34 cellular contexts compared by ENCODE assay signal in genomic region chr19:362683-363082, GRCh38. TPM values are rescaled to one million over a fixed set of nuclear protein-coding genes. Genes with fewer than 3 reads are reported as not detected.
"Had no signal": no experiment of that assay in that cellular context is flagged by ENCODE, and none has a peak within 500 bp of the region (broad histone marks: within the 10 kb centered on the region; RNA-seq: fewer than 3 reads in every experiment).

No MANE protein-coding gene starts in this region.

- H3K27ac Mint-ChIP-seq: activated CD4-positive, alpha-beta memory T cell treated with anti-CD3 and anti-CD28 coated beads, Interleukin-2, amount 10 ng/mL, durations not matched to agents 7 days and 5 days; activated CD8-positive, alpha-beta memory T cell treated with anti-CD3 and anti-CD28 coated beads, Interleukin-2, amount 10 ng/mL, durations not matched to agents 7 days and 5 days; activated naive CD4-positive, alpha-beta T cell treated with anti-CD3 and anti-CD28 coated beads for 36 hours; activated naive CD4-positive, alpha-beta T cell treated with anti-CD3 and anti-CD28 coated beads, Interleukin-2, amount 50 U/mL, for 72 hours had no signal

- DNase-seq: activated CD4-positive, alpha-beta memory T cell treated with anti-CD3 and anti-CD28 coated beads, Interleukin-2, amount 10 ng/mL, durations not matched to agents 7 days and 5 days; activated CD4-positive, alpha-beta T cell treated with anti-CD3 and anti-CD28 coated beads for 1 hour; activated CD4-positive, alpha-beta T cell treated with anti-CD3 and anti-CD28 coated beads for 48 hours; activated CD4-positive, CD25-positive, alpha-beta regulatory T cell; activated CD8-positive, alpha-beta memory T cell treated with anti-CD3 and anti-CD28 coated beads for 24 hours; activated CD8-positive, alpha-beta memory T cell treated with anti-CD3 and anti-CD28 coated beads, Interleukin-2, amount 10 ng/mL, durations not matched to agents 7 days and 5 days; activated CD8-positive, alpha-beta memory T cell treated with anti-CD3 and anti-CD28 coated beads, Interleukin-2, amount 50 U/mL, for 48 hours; activated gamma-delta T cell treated with Interleukin-2 at 50 U/mL for 16 hours; activated naive CD4-positive, alpha-beta T cell treated with anti-CD3 and anti-CD28 coated beads for 36 hours; activated T-cell treated with anti-CD3 and anti-CD28 coated beads, Interleukin-2, amount 50 U/mL, for 48 hours; body of pancreas; NCI-H1092 treated with DMSO at 0.1 percent for 48 hours; NCI-H1417; NCI-H146; NCI-H187; NCI-H2029 treated with DMSO at 0.1 percent for 48 hours; NCI-H2107; NCI-H2171; NCI-H510A; NCI-H526; NCI-H748 treated with DMSO at 0.1 percent for 48 hours; NK-92 treated with Interleukin-12 subunit alpha and Interleukin-12 subunit beta, amount 100 ng/mL, for 24 hours; PC-3; SW 1271; T-helper 1 cell; T-helper 2 cell; T1000; WERI-Rb-1 had no signal

- H3K27me3 ChIP-seq: body of pancreas, breast epithelium had no signal

- H3K4me1 Mint-ChIP-seq: activated CD4-positive, alpha-beta memory T cell treated with anti-CD3 and anti-CD28 coated beads, Interleukin-2, amount 10 ng/mL, durations not matched to agents 7 days and 5 days; activated CD8-positive, alpha-beta memory T cell treated with anti-CD3 and anti-CD28 coated beads, Interleukin-2, amount 10 ng/mL, durations not matched to agents 7 days and 5 days had no signal

- H3K4me3 ChIP-seq: adrenal gland, body of pancreas, breast epithelium had no signal

- H3K36me3 Mint-ChIP-seq: activated CD8-positive, alpha-beta memory T cell treated with anti-CD3 and anti-CD28 coated beads, Interleukin-2, amount 10 ng/mL, durations not matched to agents 7 days and 5 days; activated naive CD4-positive, alpha-beta T cell treated with anti-CD3 and anti-CD28 coated beads, Interleukin-2, amount 50 U/mL, for 72 hours had no signal

- H3K27ac ChIP-seq: adrenal gland, body of pancreas, breast epithelium, RWPE1, WERI-Rb-1 had no signal

- H3K4me1 ChIP-seq: adrenal gland, body of pancreas, breast epithelium had no signal

- H3K27me3 Mint-ChIP-seq: activated CD4-positive, alpha-beta memory T cell treated with anti-CD3 and anti-CD28 coated beads, Interleukin-2, amount 10 ng/mL, durations not matched to agents 7 days and 5 days had no signal

- H3K36me3 ChIP-seq: adrenal gland, breast epithelium, WERI-Rb-1 had no signal

- H3K9me3 ChIP-seq: adrenal gland, body of pancreas, breast epithelium had no signal

- H3K4me3 Mint-ChIP-seq: activated CD4-positive, alpha-beta memory T cell treated with anti-CD3 and anti-CD28 coated beads, Interleukin-2, amount 10 ng/mL, durations not matched to agents 7 days and 5 days; activated CD8-positive, alpha-beta memory T cell treated with anti-CD3 and anti-CD28 coated beads, Interleukin-2, amount 10 ng/mL, durations not matched to agents 7 days and 5 days; activated naive CD4-positive, alpha-beta T cell treated with anti-CD3 and anti-CD28 coated beads for 36 hours had no signal

- ATAC-seq: activated CD8-positive, alpha-beta memory T cell treated with anti-CD3 and anti-CD28 coated beads, Interleukin-2, amount 10 ng/mL, durations not matched to agents 7 days and 5 days; activated naive CD4-positive, alpha-beta T cell treated with anti-CD3 and anti-CD28 coated beads, Interleukin-2, amount 50 U/mL, for 72 hours; body of pancreas; PC-3; Right ventricle myocardium inferior had no signal

- H3K9me3 Mint-ChIP-seq: activated CD4-positive, alpha-beta memory T cell treated with anti-CD3 and anti-CD28 coated beads, Interleukin-2, amount 10 ng/mL, durations not matched to agents 7 days and 5 days; activated naive CD4-positive, alpha-beta T cell treated with anti-CD3 and anti-CD28 coated beads for 36 hours; activated naive CD4-positive, alpha-beta T cell treated with anti-CD3 and anti-CD28 coated beads, Interleukin-2, amount 50 U/mL, for 72 hours had no signal

RNA-seq across cellular contexts. Expression of gene MIER2, which starts 18.1 kb away (rescaled TPM):
- total RNA-seq: PC-3 had no signal

RNA-seq across cellular contexts. Expression of gene C2CD4C, which starts 46.3 kb away (rescaled TPM):
- total RNA-seq: activated CD8-positive, alpha-beta memory T cell treated with anti-CD3 and anti-CD28 coated beads, Interleukin-2, amount 10 ng/mL, durations not matched to agents 7 days and 5 days; M059J had no signal
